ENCODE assay signal across 18 cellular contexts in genomic region chr7:24503511-24503910, GRCh38.
DNase-seq lines count a peak whose midpoint lies in the region; ATAC-seq, FAIRE-seq and TF ChIP-seq lines count a peak whose summit lies in the region.
"Had no signal": no experiment of that assay in that cellular context is flagged by ENCODE, and none has a peak within 500 bp of the region (broad histone marks: within the 10 kb centered on the region; RNA-seq: fewer than 3 reads in every experiment).

No MANE protein-coding gene starts in this region.

- no peak for DNase-seq in activated CD8-positive, alpha-beta memory T cell treated with anti-CD3 and anti-CD28 coated beads, Interleukin-2, amount 10 ng/mL, durations not matched to agents 7 days and 5 days
- DNase-seq in activated CD8-positive, alpha-beta memory T cell treated with anti-CD3 and anti-CD28 coated beads for 24 hours: no peak
- DNase-seq in SJCRH30: peak; percentile 43 to 54
- no peak for DNase-seq in nephron progenitor cell
- DNase-seq in Karpas-422: no peak
- DNase-seq in epidermal melanocyte (ENCODE audit: insufficient read length, low spot score): no peak
- DNase-seq in CD14-positive monocyte (ENCODE audit: low spot score): no peak
- DNase-seq in RCC 7860 (ENCODE audit: low spot score): no peak
- DNase-seq: C1 segment of cervical spinal cord; DMS153; HCEC 1CT; IMR-90; MV-4-11; NCI-H526; NK-92 treated with Interleukin-12 subunit alpha and Interleukin-12 subunit beta, amount 100 ng/mL, for 24 hours; OCI-M1; SK-N-SH had no signal

- H3K36me3 ChIP-seq in SJCRH30 (no peaks in the 10 kb centered on the region), Karpas-422 (ENCODE audit: insufficient read depth, low read length) (no peaks in the 10 kb centered on the region)

- no peak for ATAC-seq in activated CD8-positive, alpha-beta memory T cell treated with anti-CD3 and anti-CD28 coated beads, Interleukin-2, amount 10 ng/mL, durations not matched to agents 7 days and 5 days

- no peak for FAIRE-seq in RCC 7860 (lab: Jason Lieb, UNC)
- FAIRE-seq: GM12878 had no signal

- H3K9me3 ChIP-seq in SJCRH30 (replicated peaks): no peaks in the 10 kb centered on the region
- no peaks in the 10 kb centered on the region for H3K9me3 ChIP-seq in Karpas-422 (ENCODE audit: low read length)
- H3K9me3 ChIP-seq: SK-N-SH had no signal

- no peak overlapping the region for H3K4me2 ChIP-seq in Karpas-422 (ENCODE audit: low read depth, low read length, poor library complexity, severe bottlenecking)
- H3K4me2 ChIP-seq: SK-N-SH had no signal

- H3K4me3 ChIP-seq in SJCRH30 (no peak overlapping the region), Karpas-422 (ENCODE audit: low read length) (no peak overlapping the region)
- H3K4me3 ChIP-seq: GM12878 had no signal

- peaks cover 13% of the 10 kb centered on the region for H3K4me1 ChIP-seq in SJCRH30
- no peaks in the 10 kb centered on the region for H3K4me1 ChIP-seq in Karpas-422 (ENCODE audit: low read length)

- H3K9me2 ChIP-seq in Karpas-422 (replicated peaks; ENCODE audit: insufficient read depth, low read length): no peaks in the 10 kb centered on the region
- H3K9me2 ChIP-seq: SK-N-SH had no signal

- intact Hi-C loops in CD14-positive monocyte (cut with micrococcal nuclease): no loop called here

- H3K27me3 ChIP-seq in SJCRH30 (no peaks in the 10 kb centered on the region), Karpas-422 (ENCODE audit: low read length) (no peaks in the 10 kb centered on the region)

- no peaks in the 10 kb centered on the region for H3K36me3 Mint-ChIP-seq in activated CD8-positive, alpha-beta memory T cell treated with anti-CD3 and anti-CD28 coated beads, Interleukin-2, amount 10 ng/mL, durations not matched to agents 7 days and 5 days
- H3K36me3 Mint-ChIP-seq in nephron progenitor cell (ENCODE audit: low read depth) (no peaks in the 10 kb centered on the region), CD14-positive monocyte (no peaks in the 10 kb centered on the region)

- H3K4me3 Mint-ChIP-seq in activated CD8-positive, alpha-beta memory T cell treated with anti-CD3 and anti-CD28 coated beads, Interleukin-2, amount 10 ng/mL, durations not matched to agents 7 days and 5 days: no peak overlapping the region
- H3K4me3 Mint-ChIP-seq in nephron progenitor cell (no peak overlapping the region), CD14-positive monocyte (no peak overlapping the region)

- no peak overlapping the region for H2AFZ ChIP-seq in Karpas-422 (ENCODE audit: low read length)

- peaks cover 28% of the 10 kb centered on the region for H3K27me3 Mint-ChIP-seq in activated CD8-positive, alpha-beta memory T cell treated with anti-CD3 and anti-CD28 coated beads, Interleukin-2, amount 10 ng/mL, durations not matched to agents 7 days and 5 days
- H3K27me3 Mint-ChIP-seq in nephron progenitor cell (ENCODE audit: low read depth, poor library complexity) (no peaks in the 10 kb centered on the region), CD14-positive monocyte (ENCODE audit: low read depth in 3 of 3) (peaks cover 0 to 3% (median 0%) of the 10 kb centered on the region in 3 donors)

- H3K27ac Mint-ChIP-seq in activated CD8-positive, alpha-beta memory T cell treated with anti-CD3 and anti-CD28 coated beads, Interleukin-2, amount 10 ng/mL, durations not matched to agents 7 days and 5 days: peak overlapping the region; percentile 52
- H3K27ac Mint-ChIP-seq in nephron progenitor cell (peak overlapping the region; percentile 96), CD14-positive monocyte (no peak overlapping the region)

- H3K9ac ChIP-seq in Karpas-422 (ENCODE audit: low read length): no peak overlapping the region
- H3K9ac ChIP-seq: SK-N-SH had no signal

- H3K27ac ChIP-seq in SJCRH30 (no peak overlapping the region), Karpas-422 (ENCODE audit: low read length) (no peak overlapping the region)

- no peaks in the 10 kb centered on the region for H4K20me1 ChIP-seq in Karpas-422 (ENCODE audit: insufficient read depth, low read depth, low read length)

- no peaks in the 10 kb centered on the region for H3K79me2 ChIP-seq in Karpas-422 (ENCODE audit: low read length)

- H3K9me3 Mint-ChIP-seq in activated CD8-positive, alpha-beta memory T cell treated with anti-CD3 and anti-CD28 coated beads, Interleukin-2, amount 10 ng/mL, durations not matched to agents 7 days and 5 days (ENCODE audit: low read depth): no peaks in the 10 kb centered on the region
- H3K9me3 Mint-ChIP-seq in nephron progenitor cell (no peaks in the 10 kb centered on the region), CD14-positive monocyte (no peaks in the 10 kb centered on the region)

- TF ChIP-seq CTCF in nephron progenitor cell (IDR thresholded peaks at IDR 0.05): no peak
- no peak for TF ChIP-seq CTCF in CD14-positive monocyte (IDR thresholded peaks at IDR 0.05)

- no peaks in the 10 kb centered on the region for H3K4me1 Mint-ChIP-seq in activated CD8-positive, alpha-beta memory T cell treated with anti-CD3 and anti-CD28 coated beads, Interleukin-2, amount 10 ng/mL, durations not matched to agents 7 days and 5 days
- H3K4me1 Mint-ChIP-seq in nephron progenitor cell (peaks cover 35% of the 10 kb centered on the region), CD14-positive monocyte (no peaks in the 10 kb centered on the region)

- CTCF ChIA-PET in activated CD8-positive, alpha-beta memory T cell treated with anti-CD3 and anti-CD28 coated beads, Interleukin-2, amount 10 ng/mL, durations not matched to agents 7 days and 5 days (lab: Charles Lee): no interaction called here

Comparison
In these comparisons a context has a peak if more than half of its experiments do, and no peak if none do; other contexts are left out.
1. DNase-seq: peak in SJCRH30 (2 of 2); none in activated CD8-positive, alpha-beta memory T cell treated with anti-CD3 and anti-CD28 coated beads, Interleukin-2, amount 10 ng/mL, durations not matched to agents 7 days and 5 days (single experiment), activated CD8-positive, alpha-beta memory T cell treated with anti-CD3 and anti-CD28 coated beads for 24 hours (single experiment), nephron progenitor cell (single experiment), Karpas-422 (single experiment), epidermal melanocyte (single experiment), CD14-positive monocyte (single experiment) and RCC 7860 (single experiment).
2. H3K27ac Mint-ChIP-seq: peak in activated CD8-positive, alpha-beta memory T cell treated with anti-CD3 and anti-CD28 coated beads, Interleukin-2, amount 10 ng/mL, durations not matched to agents 7 days and 5 days (single experiment) and nephron progenitor cell (single experiment); none in CD14-positive monocyte (0 of 7).